Comparison of ENCODE assay signal across 8 cellular contexts in the genomic region with DNA sequence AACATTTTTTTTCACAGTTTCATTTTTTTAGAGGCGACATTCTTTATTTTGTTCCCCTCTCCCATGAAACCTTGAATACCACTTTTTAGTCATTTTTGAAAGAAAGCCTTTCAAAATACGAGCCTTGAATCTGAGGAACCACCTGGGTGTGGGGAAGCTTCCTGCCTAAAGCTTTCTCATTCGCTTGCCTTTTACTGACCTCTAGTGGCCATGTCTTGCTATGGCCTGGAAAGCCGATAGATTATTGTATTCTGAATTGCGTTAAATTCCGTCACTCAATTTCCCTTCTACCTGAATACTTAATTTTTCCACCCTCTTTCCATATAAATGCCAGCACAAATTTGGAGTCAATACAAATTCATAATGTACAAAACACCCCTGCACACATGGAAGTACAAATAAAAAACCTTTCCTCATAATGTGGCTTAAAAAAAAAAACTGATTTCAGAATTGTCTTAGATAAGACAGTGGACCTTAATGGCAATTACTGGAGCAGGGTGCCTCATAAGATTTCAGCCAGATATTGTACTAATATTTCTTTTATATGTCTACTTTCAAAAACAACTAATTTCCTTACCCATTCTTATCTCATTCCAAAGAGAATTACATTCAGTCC.
A peak's percentile ranks its signal among the peaks of the same experiment; 100 is the strongest.
DNase-seq lines count a peak whose midpoint lies in the region; ATAC-seq and TF ChIP-seq lines count a peak whose summit lies in the region.

No MANE protein-coding gene starts in this region.

- intact Hi-C loops in lower lobe of right lung (cut with DNase I): no loop called here

- DNase-seq in BE2C (peak; percentile 58), NCI-H1930 (lab: John Stamatoyannopoulos, UW) (peak; percentile 20 to 24), dermis microvascular lymphatic vessel endothelial cell (ENCODE audit: low read depth in 2 of 2) (peak; percentile 31 to 56), lower lobe of right lung (no peak)
- peak; percentile 66 for DNase-seq in stimulated activated CD8-positive, alpha-beta memory T cell treated with anti-CD3 and anti-CD28 coated beads, Interleukin-4, amount 100 ng/mL, for 48 hours

- H3K4me1 ChIP-seq in BE2C: no peaks in the 10 kb centered on the region
- no peaks in the 10 kb centered on the region for H3K4me1 ChIP-seq in lower lobe of right lung

- H3K4me3 ChIP-seq in BE2C (ENCODE audit: low read depth, low read length): no peak overlapping the region
- no peak overlapping the region for H3K4me3 ChIP-seq in lower lobe of right lung

- no peak overlapping the region for H3K27ac ChIP-seq in VCaP
- H3K27ac ChIP-seq in lower lobe of right lung: no peak overlapping the region

- H3K36me3 ChIP-seq in BE2C (no peaks in the 10 kb centered on the region), lower lobe of right lung (no peaks in the 10 kb centered on the region)

- peak; percentile 92 for TF ChIP-seq CTCF in BE2C (IDR thresholded peaks at IDR 0.05; ENCODE audit: low read depth, low read length)
- TF ChIP-seq CTCF in VCaP (conservative IDR thresholded peaks at IDR 0.05): peak; percentile 95
- peak; percentile 86 for TF ChIP-seq CTCF in lower lobe of right lung (IDR thresholded peaks at IDR 0.05)

- no peaks in the 10 kb centered on the region for H3K27me3 ChIP-seq in BE2C
- peaks cover 8% of the 10 kb centered on the region for H3K27me3 ChIP-seq in lower lobe of right lung (ENCODE audit: low read depth)

- H3K9me3 ChIP-seq in BE2C (no peaks in the 10 kb centered on the region), lower lobe of right lung (no peaks in the 10 kb centered on the region)

- ATAC-seq in GM18858 (IDR thresholded peaks at IDR 0.05; ENCODE audit: unreplicated experiment): peak; percentile 100
- peak; percentile 96 for ATAC-seq in HG03025 (IDR thresholded peaks at IDR 0.05; ENCODE audit: low FRiP score, unreplicated experiment)
- peak; percentile 68 to 79 for ATAC-seq in lower lobe of right lung
